15 cellular contexts compared by ENCODE assay signal in the genomic region with DNA sequence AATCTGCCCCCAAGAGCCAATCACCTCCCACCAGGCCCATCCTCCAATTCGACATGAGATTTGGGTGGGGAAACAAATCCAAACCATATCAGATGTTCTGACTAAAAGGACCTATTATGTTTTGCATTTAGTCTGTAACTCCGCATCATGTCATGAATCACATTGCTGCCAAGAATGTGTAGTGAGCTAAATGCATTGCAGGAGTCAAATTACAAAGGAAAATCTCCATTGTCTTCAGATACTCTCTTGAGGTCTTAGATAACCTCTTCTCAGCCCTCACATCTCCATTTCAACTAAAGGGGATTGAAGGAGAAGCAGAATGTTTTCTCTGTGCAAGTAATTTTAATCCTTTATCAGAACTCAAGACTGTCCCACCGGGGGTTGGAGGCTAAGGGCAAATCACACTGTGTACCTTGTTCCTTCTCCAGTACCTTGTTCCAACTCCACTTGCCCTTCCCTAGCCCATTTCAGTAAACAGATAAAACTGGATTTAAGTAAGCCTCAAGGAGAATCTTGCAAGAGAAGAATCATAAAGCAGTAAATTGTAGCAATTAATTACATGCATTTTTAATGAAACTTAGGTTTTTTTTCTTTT. TPM values are rescaled to one million over a fixed set of nuclear protein-coding genes. Genes with fewer than 3 reads are reported as not detected.
DNase-seq lines count a peak whose midpoint lies in the region; ATAC-seq and TF ChIP-seq lines count a peak whose summit lies in the region.
"Had no signal": no experiment of that assay in that cellular context is flagged by ENCODE, and none has a peak within 500 bp of the region (broad histone marks: within the 10 kb centered on the region; RNA-seq: fewer than 3 reads in every experiment).

No MANE protein-coding gene starts in this region.

- H3K27ac ChIP-seq in GM23338 (ENCODE audit: low read depth) (no peak overlapping the region), mammary epithelial cell (ENCODE audit: insufficient read depth, low read depth, low read length) (no peak overlapping the region), mesendoderm (ENCODE audit: low read depth, low read length) (no peak overlapping the region), WERI-Rb-1 (no peak overlapping the region), hepatocyte (no peak overlapping the region)
- H3K27ac ChIP-seq: colonic mucosa, lower lobe of right lung had no signal

- H3K9me3 ChIP-seq in mammary epithelial cell (replicated peaks; ENCODE audit: insufficient read depth, low read length) (no peaks in the 10 kb centered on the region), WERI-Rb-1 (ENCODE audit: severe bottlenecking) (no peaks in the 10 kb centered on the region), hepatocyte (ENCODE audit: low read depth) (no peaks in the 10 kb centered on the region)
- H3K9me3 ChIP-seq: colonic mucosa, lower lobe of right lung, MG63 had no signal

- H3K9me2 ChIP-seq in GM23338 (ENCODE audit: insufficient read depth) (peaks cover 4% of the 10 kb centered on the region; the same call in 1 of the 2 replicates), hepatocyte (replicated peaks; ENCODE audit: insufficient read depth) (no peaks in the 10 kb centered on the region)

- H3K4me2 ChIP-seq in GM23338 (peak overlapping the region; percentile 17; the same call in 1 of the 2 replicates), mammary epithelial cell (ENCODE audit: insufficient read depth, low read depth, low read length) (no peak overlapping the region), mesendoderm (ENCODE audit: low read length) (no peak overlapping the region), hepatocyte (no peak overlapping the region)

- no peak overlapping the region for H2BK15ac ChIP-seq in mesendoderm (replicated peaks; ENCODE audit: low read depth)

- no peaks in the 10 kb centered on the region for H3K9me3 Mint-ChIP-seq in GM23338
- H3K9me3 Mint-ChIP-seq: activated CD4-positive, alpha-beta T cell treated with anti-CD3 and anti-CD28 coated beads, Interleukin-2, amount 10 ng/mL, durations not matched to agents 7 days and 5 days; stimulated activated naive CD8-positive, alpha-beta T cell treated with anti-CD3 and anti-CD28 coated beads, Interleukin-15, Interleukin-2, amounts not matched to agents 100 ng/mL and 50 ng/mL, for 24 hours had no signal

- H4K20me1 ChIP-seq in GM23338 (replicated peaks; ENCODE audit: insufficient read depth) (no peaks in the 10 kb centered on the region), mammary epithelial cell (ENCODE audit: insufficient read depth, low read length) (no peaks in the 10 kb centered on the region), hepatocyte (ENCODE audit: insufficient read depth, poor library complexity, severe bottlenecking) (no peaks in the 10 kb centered on the region)

- 84% methylated on average over 3 of the region's 3 CpGs for WGBS in mammary epithelial cell (ENCODE audit: low coverage, missing lambda C conversion rate)
- WGBS in mesendoderm (ENCODE audit: extremely low coverage, insufficient coverage, low lambda C conversion rate) = no CpG with 5 or more reads among the region's 3 CpGs
- 35% methylated on average over 3 of the region's 3 CpGs for WGBS in hepatocyte (ENCODE audit: low lambda C conversion rate, missing lambda C conversion rate)

- no TSS peak for BruUV-seq in mammary epithelial cell (replicated peaks; lab: Mats Ljungman, UMichigan)

- H3K79me2 ChIP-seq in GM23338 (replicated peaks; ENCODE audit: insufficient read depth) (no peaks in the 10 kb centered on the region), mammary epithelial cell (ENCODE audit: insufficient read depth, low read length) (no peaks in the 10 kb centered on the region), mesendoderm (ENCODE audit: control insufficient read depth, insufficient read depth, low read length) (no peaks in the 10 kb centered on the region), hepatocyte (no peaks in the 10 kb centered on the region)

- intact Hi-C loops in mammary epithelial cell (cut with micrococcal nuclease) = no loop called here

- no peaks in the 10 kb centered on the region for H3K79me1 ChIP-seq in mesendoderm (ENCODE audit: low read length)

- in situ Hi-C loops in mammary epithelial cell (cut with MboI; ENCODE audit: low sequenced_read_pairs in 2 of 2) = loop anchor here in 1 of 2 donors (5.0 to 25.0 kb wide), 3 partner anchors 253 to 1048 kb away; no protein-coding TSS in a partner anchor

- H2AFZ ChIP-seq in GM23338 (no peak overlapping the region), mammary epithelial cell (ENCODE audit: low read depth, low read length) (peak overlapping the region; percentile 38), hepatocyte (no peak overlapping the region)

- no peaks in the 10 kb centered on the region for H3K27me3 ChIP-seq in GM23338 (ENCODE audit: insufficient read depth)
- no peaks in the 10 kb centered on the region for H3K27me3 ChIP-seq in mammary epithelial cell (ENCODE audit: insufficient read depth, low read length)
- no peaks in the 10 kb centered on the region for H3K27me3 ChIP-seq in mesendoderm (ENCODE audit: insufficient read depth, low read length, poor library complexity)
- H3K27me3 ChIP-seq in WERI-Rb-1 (ENCODE audit: insufficient read depth, low read depth, severe bottlenecking) = no peaks in the 10 kb centered on the region
- no peaks in the 10 kb centered on the region for H3K27me3 ChIP-seq in hepatocyte
- H3K27me3 ChIP-seq: colonic mucosa, MG63 had no signal

- no peak overlapping the region for H3K56ac ChIP-seq in mesendoderm (ENCODE audit: low read length)

- H2AK5ac ChIP-seq in mesendoderm (ENCODE audit: low read length) = no peak overlapping the region

- TF ChIP-seq CTCF in GM23338 (conservative IDR thresholded peaks at IDR 0.05; ENCODE audit: low read depth in 2 of 2) = no peak
- TF ChIP-seq CTCF in mammary epithelial cell (conservative IDR thresholded peaks at IDR 0.05 in 1 of 2, IDR thresholded peaks at IDR 0.05 in 1 of 2; ENCODE audit: extremely low read depth in 1 of 2, insufficient read depth in 1 of 2, low read depth in 1 of 2, low read length in 2 of 2) = no peak
- TF ChIP-seq CTCF in WERI-Rb-1 (IDR thresholded peaks at IDR 0.05; ENCODE audit: low read depth, low read length) = no peak
- TF ChIP-seq CTCF in hepatocyte (IDR thresholded peaks at IDR 0.05; ENCODE audit: poor library complexity) = no peak

- no peak overlapping the region for H2BK5ac ChIP-seq in mesendoderm (ENCODE audit: low read length)

- H3K36me3 ChIP-seq in GM23338 (ENCODE audit: insufficient read depth) = no peaks in the 10 kb centered on the region
- no peaks in the 10 kb centered on the region for H3K36me3 ChIP-seq in mammary epithelial cell (ENCODE audit: insufficient read depth, low read length)
- no peaks in the 10 kb centered on the region for H3K36me3 ChIP-seq in mesendoderm (ENCODE audit: control insufficient read depth, insufficient read depth, low read length)
- H3K36me3 ChIP-seq in WERI-Rb-1 = no peaks in the 10 kb centered on the region
- no peaks in the 10 kb centered on the region for H3K36me3 ChIP-seq in hepatocyte (replicated peaks; ENCODE audit: insufficient read depth, low read depth)
- H3K36me3 ChIP-seq: colonic mucosa, lower lobe of right lung, MG63 had no signal

- DNase-seq in GM23338 (ENCODE audit: low spot score) (peak; percentile 68), NCI-H2107 (lab: John Stamatoyannopoulos, UW) (peak; percentile 31), mammary epithelial cell (peak; percentile 55), mesendoderm (peak; percentile 73), WERI-Rb-1 (no peak), hepatocyte (ENCODE audit: low spot score) (no peak)
- DNase-seq: activated CD4-positive, alpha-beta T cell treated with anti-CD3 and anti-CD28 coated beads, Interleukin-2, amount 10 ng/mL, durations not matched to agents 7 days and 5 days; activated effector memory CD4-positive, alpha-beta T cell treated with Interleukin-2 at 50 U/mL for 16 hours; colonic mucosa; lower lobe of right lung; MG63; NCI-H510A treated with DMSO at 0.1 percent for 48 hours; nucleus accumbens had no signal

- H3K27me3 Mint-ChIP-seq in GM23338 (ENCODE audit: insufficient read depth, low read depth, poor library complexity) = no peaks in the 10 kb centered on the region
- H3K27me3 Mint-ChIP-seq: stimulated activated naive CD8-positive, alpha-beta T cell treated with anti-CD3 and anti-CD28 coated beads, Interleukin-15, Interleukin-2, amounts not matched to agents 100 ng/mL and 50 ng/mL, for 24 hours had no signal

- H3K4me1 ChIP-seq in GM23338 (ENCODE audit: insufficient read depth) (no peaks in the 10 kb centered on the region), mammary epithelial cell (ENCODE audit: insufficient read depth, low read length) (peaks cover 20% of the 10 kb centered on the region), mesendoderm (ENCODE audit: control insufficient read depth, low read depth, low read length) (no peaks in the 10 kb centered on the region), hepatocyte (ENCODE audit: insufficient read depth) (no peaks in the 10 kb centered on the region)
- H3K4me1 ChIP-seq: colonic mucosa, lower lobe of right lung had no signal

- H3K4me3 Mint-ChIP-seq in GM23338 = no peak overlapping the region
- H3K4me3 Mint-ChIP-seq: activated CD4-positive, alpha-beta T cell treated with anti-CD3 and anti-CD28 coated beads, Interleukin-2, amount 10 ng/mL, durations not matched to agents 7 days and 5 days; stimulated activated naive CD8-positive, alpha-beta T cell treated with anti-CD3 and anti-CD28 coated beads, Interleukin-15, Interleukin-2, amounts not matched to agents 100 ng/mL and 50 ng/mL, for 24 hours had no signal

- H3K4me3 ChIP-seq in GM23338 (no peak overlapping the region; the same call in 1 of the 2 replicates), mammary epithelial cell (replicated peaks in 1 of 3; ENCODE audit: insufficient read depth in 1 of 3, low read depth in 2 of 3, low read length in 3 of 3) (no peak overlapping the region), mesendoderm (ENCODE audit: low read length) (no peak overlapping the region), WERI-Rb-1 (ENCODE audit: low read depth, low read length) (no peak overlapping the region), hepatocyte (no peak overlapping the region)
- H3K4me3 ChIP-seq: colonic mucosa, lower lobe of right lung, MG63 had no signal

- ATAC-seq in GM23338 = peak; percentile 48; the same call in 2 of the 3 replicates
- ATAC-seq in GM18498 (IDR thresholded peaks at IDR 0.05; ENCODE audit: unreplicated experiment) = no peak
- ATAC-seq: lower lobe of right lung had no signal

- H4K8ac ChIP-seq in mesendoderm (ENCODE audit: low read depth, low read length) = no peak overlapping the region

- CTCF ChIA-PET in mammary epithelial cell (lab: Charles Lee; ENCODE audit: low non-redundant PET) = no interaction called here

- H2BK120ac ChIP-seq in mesendoderm (ENCODE audit: low read depth, low read length) = no peak overlapping the region

- H3K23ac ChIP-seq in mesendoderm (ENCODE audit: low read length) = no peak overlapping the region

- H4K5ac ChIP-seq in mesendoderm (ENCODE audit: low read length) = no peak overlapping the region

- H3K4me1 Mint-ChIP-seq in GM23338 = peaks cover 9% of the 10 kb centered on the region
- H3K4me1 Mint-ChIP-seq: activated CD4-positive, alpha-beta T cell treated with anti-CD3 and anti-CD28 coated beads, Interleukin-2, amount 10 ng/mL, durations not matched to agents 7 days and 5 days had no signal

- H3K9ac ChIP-seq in mammary epithelial cell (ENCODE audit: insufficient read depth, low read length) = no peak overlapping the region
- H3K9ac ChIP-seq in mesendoderm (ENCODE audit: low read length) = no peak overlapping the region

- H3K4ac ChIP-seq in mesendoderm (ENCODE audit: low read depth, low read length) = no peak overlapping the region

- dilution Hi-C loops in mammary epithelial cell (cut with HindIII; ENCODE audit: low sequenced_read_pairs) = no loop called here

- no peaks in the 10 kb centered on the region for H3F3A ChIP-seq in GM23338 (replicated peaks; ENCODE audit: low read depth)

- H3K27ac Mint-ChIP-seq in GM23338 = no peak overlapping the region
- H3K27ac Mint-ChIP-seq: activated CD4-positive, alpha-beta T cell treated with anti-CD3 and anti-CD28 coated beads, Interleukin-2, amount 10 ng/mL, durations not matched to agents 7 days and 5 days; stimulated activated naive CD8-positive, alpha-beta T cell treated with anti-CD3 and anti-CD28 coated beads, Interleukin-15, Interleukin-2, amounts not matched to agents 100 ng/mL and 50 ng/mL, for 24 hours had no signal

- H3K36me3 Mint-ChIP-seq in GM23338 (ENCODE audit: low read depth) = no peaks in the 10 kb centered on the region

- no peak overlapping the region for H3K18ac ChIP-seq in mesendoderm (ENCODE audit: low read length)

RNA-seq across cellular contexts. Expression of a gene that starts 34.1 kb away (rescaled TPM):
- total RNA-seq in GM23338 (2014; rRNA removed; shearing (Covaris generic)) = 45.4 and 68.9 TPM in 2 replicates
- polyA plus RNA-seq in GM23338 (2016; fragmentation: Nextera tagmentation; extraction: Ambion mirVana) = 37.6 and 45.3 TPM in 2 replicates
- 10 to 100 TPM; 12.1 to 18.2 TPM for total RNA-seq in mammary epithelial cell
- 11.7 TPM for polyA plus RNA-seq in mammary epithelial cell
- 6.5 TPM for polyA minus RNA-seq in mammary epithelial cell
- 36.7 TPM for polyA plus RNA-seq in mesendoderm (2013, experiment 1 of 2)
- polyA plus RNA-seq in mesendoderm (2013, experiment 2 of 2) = 36.0 TPM
- total RNA-seq in hepatocyte = 28.6 and 30.9 TPM in 2 replicates
- 16.9 and 19.7 TPM in 2 replicates for polyA plus RNA-seq in hepatocyte

RNA-seq across cellular contexts. Expression of a gene that starts 35.4 kb away (rescaled TPM):
- 22.5 and 25.1 TPM in 2 replicates for total RNA-seq in GM23338 (2014; rRNA removed; shearing (Covaris generic))
- polyA plus RNA-seq in GM23338 (2016; fragmentation: Nextera tagmentation; extraction: Ambion mirVana) (7.7 and 9.8 TPM in 2 replicates), mammary epithelial cell (13.7 TPM), hepatocyte (18.2 and 23.0 TPM in 2 replicates)
- total RNA-seq in mammary epithelial cell (10 to 100 TPM; 46.1 to 81.7 TPM), hepatocyte (39.9 and 61.9 TPM in 2 replicates)
- polyA minus RNA-seq in mammary epithelial cell = 57.2 TPM
- 11.2 TPM for polyA plus RNA-seq in mesendoderm (2013, experiment 1 of 2)
- polyA plus RNA-seq in mesendoderm (2013, experiment 2 of 2) = 10.5 TPM

Comparison
In these comparisons a context has a peak if more than half of its experiments do, and no peak if none do; other contexts are left out.
1. DNase-seq: peak in GM23338 (single experiment), NCI-H2107 (single experiment), mammary epithelial cell (single experiment) and mesendoderm (single experiment); none in WERI-Rb-1 (single experiment) and hepatocyte (single experiment).